In the genomic region with DNA sequence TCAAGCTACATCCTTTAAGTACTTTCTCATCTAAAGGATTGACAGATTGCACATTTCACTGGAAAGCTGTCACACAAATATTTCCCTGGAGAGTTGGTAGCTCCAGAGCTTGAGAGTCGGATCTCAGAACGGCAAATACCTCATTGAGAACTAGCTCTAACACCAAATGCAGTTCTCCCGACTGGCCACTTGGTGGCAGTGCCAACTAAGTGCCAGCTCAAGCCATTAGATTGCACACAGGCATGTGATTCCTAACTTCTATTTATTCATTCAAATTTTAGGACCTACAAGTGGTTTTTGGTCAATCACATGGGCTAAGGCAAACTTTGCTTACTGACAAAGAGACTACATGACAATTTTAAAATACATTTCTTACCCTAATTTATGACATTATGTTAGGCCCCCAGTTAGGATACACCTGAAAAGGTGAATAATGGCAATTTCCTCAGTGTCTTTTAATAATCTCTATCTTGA, we compare ENCODE assay signal across 9 cellular contexts. TPM values are rescaled to one million over a fixed set of nuclear protein-coding genes. Genes with fewer than 3 reads are reported as not detected.
A peak's percentile ranks its signal among the peaks of the same experiment; 100 is the strongest.
DNase-seq lines count a peak whose midpoint lies in the region; ATAC-seq and TF ChIP-seq lines count a peak whose summit lies in the region.
"Had no signal": no experiment of that assay in that cellular context is flagged by ENCODE, and none has a peak within 500 bp of the region (broad histone marks: within the 10 kb centered on the region; RNA-seq: fewer than 3 reads in every experiment).

No MANE protein-coding gene starts in this region.

- intact Hi-C loops in Panc1 (cut with micrococcal nuclease; ENCODE audit: unreplicated experiment), result loop anchor here (1.0 kb wide), 1 partner anchor 97 kb away; no protein-coding TSS in a partner anchor

- in situ Hi-C loops in Panc1 (cut with HindIII; ENCODE audit: low pct_unique_long_range_greater_than_20kb, low sequenced_read_pairs), result no loop called here

- DNase-seq in NCI-H2081 (lab: John Stamatoyannopoulos, UW), result peak; percentile 13 to 60
- no peak for DNase-seq in NCI-H2081 treated with DMSO at 0.1 percent for 48 hours (lab: John Stamatoyannopoulos, UW)
- DNase-seq in H9, result peak; percentile 41
- DNase-seq in Kasumi-1 (lab: John Stamatoyannopoulos, UW), result peak; percentile 75 to 81
- peak; percentile 55 for DNase-seq in Panc1 (ENCODE audit: low read depth, low spot score)
- DNase-seq in amniotic stem cell (lab: John Stamatoyannopoulos, UW), result peak; percentile 43
- peak; percentile 63 for DNase-seq in right atrium auricular region (ENCODE audit: low spot score)
- DNase-seq in skeletal muscle cell (ENCODE audit: low read depth), result peak; percentile 11

- no peak overlapping the region for H2BK12ac ChIP-seq in H9 (ENCODE audit: insufficient read length, low read depth, low read length)

- H3K4me1 Mint-ChIP-seq in H9, result no peaks in the 10 kb centered on the region

- H3K36me3 Mint-ChIP-seq in H9 (ENCODE audit: insufficient read depth in 1 of 3, low read depth in 3 of 3), result no peaks in the 10 kb centered on the region

- no peak overlapping the region for H2BK15ac ChIP-seq in H9 (ENCODE audit: low read depth, low read length)

- H3K27me3 Mint-ChIP-seq in H9 (ENCODE audit: low read depth), result peaks cover 13% of the 10 kb centered on the region

- no peak overlapping the region for H4K8ac ChIP-seq in H9 (replicated peaks; ENCODE audit: insufficient read length, low read depth, low read length)

- no peak overlapping the region for H3K23ac ChIP-seq in H9 (ENCODE audit: insufficient read length, low read depth, low read length)

- H3K4ac ChIP-seq in H9 (ENCODE audit: low read depth, low read length), result no peak overlapping the region

- POLR2A ChIA-PET in Panc1 (lab: Charles Lee), result no interaction called here

- no peaks in the 10 kb centered on the region for H3K79me1 ChIP-seq in H9 (ENCODE audit: insufficient read depth, low read depth, low read length, poor library complexity, severe bottlenecking)

- CTCF ChIA-PET in Panc1 (lab: Charles Lee), result interaction anchor here (0.5 to 1.6 kb wide), 6 partner anchors 63 to 1227 kb away, joined by 3 to 6 read pairs (median 4); no protein-coding TSS in a partner anchor

- no peak overlapping the region for H2BK120ac ChIP-seq in H9 (ENCODE audit: low read depth, low read length, poor library complexity, severe bottlenecking)

- H3K9me3 Mint-ChIP-seq in H9, result no peaks in the 10 kb centered on the region

- no peak overlapping the region for H2AFZ ChIP-seq in H9 (ENCODE audit: low read length)

- H3K27ac Mint-ChIP-seq in H9, result no peak overlapping the region

- no peak overlapping the region for H2AK5ac ChIP-seq in H9 (ENCODE audit: insufficient read length, low read length)

- no CpG with 5 or more reads among the region's 3 CpGs for WGBS in H9 (ENCODE audit: extremely low coverage, insufficient read length, low lambda C conversion rate)

- no peaks in the 10 kb centered on the region for H3K27me3 ChIP-seq in H9 (ENCODE audit: insufficient read depth, low read length)
- H3K27me3 ChIP-seq in Panc1 (ENCODE audit: control insufficient read depth, insufficient read depth, low read length), result peaks cover 23% of the 10 kb centered on the region
- H3K27me3 ChIP-seq in right atrium auricular region, result no peaks in the 10 kb centered on the region
- H3K27me3 ChIP-seq: BLaER1 had no signal

- H3K9ac ChIP-seq in H9 (ENCODE audit: extremely low read depth, insufficient read length, low read length), result no peak overlapping the region
- H3K9ac ChIP-seq: BLaER1 had no signal

- H3K4me2 ChIP-seq in H9 (ENCODE audit: insufficient read depth, insufficient read length, low read length), result no peak overlapping the region
- H3K4me2 ChIP-seq: BLaER1 had no signal

- no peak overlapping the region for H2BK20ac ChIP-seq in H9 (ENCODE audit: low read depth, low read length, poor library complexity, severe bottlenecking)

- H4K91ac ChIP-seq in H9 (ENCODE audit: insufficient read length, low read depth, low read length), result no peak overlapping the region

- no peak overlapping the region for H3K4me3 Mint-ChIP-seq in H9

- H3K4me3 ChIP-seq in Panc1 (ENCODE audit: low read depth in 2 of 2, low read length in 2 of 2), result no peak overlapping the region
- H3K4me3 ChIP-seq in right atrium auricular region, result no peak overlapping the region
- H3K4me3 ChIP-seq in skeletal muscle cell (ENCODE audit: low read depth, low read length), result no peak overlapping the region
- H3K4me3 ChIP-seq: BLaER1 had no signal

- H3K79me2 ChIP-seq in H9 (ENCODE audit: insufficient read depth, low read length), result no peaks in the 10 kb centered on the region

- H3K4me1 ChIP-seq in H9 (ENCODE audit: insufficient read depth, low read length), result no peaks in the 10 kb centered on the region
- no peaks in the 10 kb centered on the region for H3K4me1 ChIP-seq in Panc1 (ENCODE audit: control insufficient read depth, insufficient read depth, low read length)
- H3K4me1 ChIP-seq in right atrium auricular region, result no peaks in the 10 kb centered on the region
- H3K4me1 ChIP-seq: BLaER1 had no signal

- H4K5ac ChIP-seq in H9 (ENCODE audit: insufficient read length, low read depth, low read length), result no peak overlapping the region

- H3K14ac ChIP-seq in H9 (ENCODE audit: insufficient read depth, low read length), result no peak overlapping the region

- no peak overlapping the region for H3T11ph ChIP-seq in H9 (ENCODE audit: low read length)

- H3K27ac ChIP-seq in H9 (ENCODE audit: insufficient read length, low read depth, low read length) (no peak overlapping the region), Panc1 (ENCODE audit: low read length) (no peak overlapping the region), right atrium auricular region (no peak overlapping the region)
- H3K27ac ChIP-seq: BLaER1 had no signal

- TF ChIP-seq CTCF in H9 (conservative IDR thresholded peaks at IDR 0.05) (peak; percentile 89), Panc1 (IDR thresholded peaks at IDR 0.05) (peak; percentile 95), right atrium auricular region (IDR thresholded peaks at IDR 0.05) (peak; percentile 82 to 91)

- H3K23me2 ChIP-seq in H9 (ENCODE audit: insufficient read length, low read depth, low read length, poor library complexity, severe bottlenecking), result no peaks in the 10 kb centered on the region

- no peaks in the 10 kb centered on the region for H4K20me1 ChIP-seq in H9 (ENCODE audit: control insufficient read depth, insufficient read depth, insufficient read length)
- H4K20me1 ChIP-seq: BLaER1 had no signal

- no peak overlapping the region for H2BK5ac ChIP-seq in H9 (ENCODE audit: insufficient read length, low read length)

- no TSS peak for BruUV-seq in Panc1 (replicated peaks; lab: Mats Ljungman, UMichigan)

- H3K56ac ChIP-seq in H9 (ENCODE audit: insufficient read length, low read depth, low read length), result no peak overlapping the region

- H3K9me3 ChIP-seq in H9 (ENCODE audit: control insufficient read depth, low read depth, low read length) (no peaks in the 10 kb centered on the region), Panc1 (ENCODE audit: control insufficient read depth, insufficient read depth, low read depth, low read length) (no peaks in the 10 kb centered on the region), right atrium auricular region (no peaks in the 10 kb centered on the region)
- H3K9me3 ChIP-seq: BLaER1 had no signal

- H3K18ac ChIP-seq in H9 (ENCODE audit: insufficient read length, low read depth, low read length), result no peak overlapping the region

- H3K36me3 ChIP-seq in Panc1 (ENCODE audit: control insufficient read depth, insufficient read depth, low read length) (no peaks in the 10 kb centered on the region), right atrium auricular region (no peaks in the 10 kb centered on the region)
- H3K36me3 ChIP-seq: BLaER1 had no signal

- ATAC-seq in Panc1, result peak; percentile 90

RNA-seq across cellular contexts. Expression of gene MCHR2, which starts 7.9 kb away (rescaled TPM):
- total RNA-seq in H9 (2021) (not detected in 2 replicates), Panc1 (2021; ENCODE audit: unreplicated experiment) (not detected), right atrium auricular region (not detected)
- not detected for polyA plus RNA-seq in Panc1 (2012; ENCODE audit: insufficient read length)
